9 cellular contexts compared by ENCODE assay signal in the genomic region with DNA sequence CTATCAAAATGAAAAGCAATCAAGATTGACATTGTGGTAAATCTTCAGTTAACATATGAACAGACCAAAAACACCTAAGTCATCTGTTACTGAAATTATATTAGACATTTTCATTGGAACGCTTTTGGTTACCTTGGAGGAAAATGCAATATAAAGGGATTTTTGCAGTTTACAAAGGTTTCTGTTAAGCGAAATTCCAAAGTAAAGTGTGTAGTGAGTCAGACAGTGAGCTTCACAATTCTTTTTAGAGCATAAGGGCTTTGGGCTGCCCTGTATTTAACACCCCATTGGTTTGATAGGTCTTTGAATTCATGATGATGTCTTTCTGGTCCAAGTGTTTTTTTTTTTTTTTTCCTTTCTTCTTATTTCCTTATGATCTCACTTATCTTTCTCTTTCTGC.
"Had no signal": no experiment of that assay in that cellular context is flagged by ENCODE, and none has a peak within 500 bp of the region (broad histone marks: within the 10 kb centered on the region; RNA-seq: fewer than 3 reads in every experiment).

No MANE protein-coding gene starts in this region.

- H3K4me2 ChIP-seq: GM23338, KMS-11 had no signal

- H3K9ac ChIP-seq: KMS-11 had no signal

- H3K4me3 ChIP-seq: GM23338 had no signal

- H3K27ac ChIP-seq: KMS-11 had no signal

- DNase-seq: H9, HCEC 1CT, KBM-7 had no signal

- ATAC-seq: GM23338 had no signal

- H3K4me1 Mint-ChIP-seq: GM23338, H9, IgD-negative memory B cell had no signal

- FAIRE-seq: H1, H54, HTR-8/SVneo had no signal

- H3K27ac Mint-ChIP-seq: GM23338, H9, IgD-negative memory B cell had no signal

- H3K9me3 Mint-ChIP-seq: H9 had no signal

- H3K36me3 Mint-ChIP-seq: IgD-negative memory B cell had no signal

- H2AFZ ChIP-seq: GM23338 had no signal

- H3K4me3 Mint-ChIP-seq: GM23338, H9, IgD-negative memory B cell had no signal
